8 cellular contexts compared by ENCODE assay signal in genomic region chr7:7761974-7762769, GRCh38.
DNase-seq lines count a peak whose midpoint lies in the region; ATAC-seq and TF ChIP-seq lines count a peak whose summit lies in the region.

No MANE protein-coding gene starts in this region.

- H3K79me2 ChIP-seq in ACC112 (ENCODE audit: control insufficient read depth, insufficient read depth, low read length, unreplicated experiment) = no peaks in the 10 kb centered on the region

- H3K27ac ChIP-seq in ACC112 (ENCODE audit: low read depth, low read length) (peak overlapping the region; percentile 76), skin epidermis (peak overlapping the region in 20 of 21 experiments; percentile 2 to 84 (median 64))

- DNase-seq in foreskin melanocyte (peak; percentile 84), RPMI8226 (no peak), SHP77 treated with DMSO at 0.1 percent for 48 hours (lab: John Stamatoyannopoulos, UW) (no peak)

- no peaks in the 10 kb centered on the region for H3K27me3 ChIP-seq in ACC112 (ENCODE audit: insufficient read depth, low read length)

- peak overlapping the region; percentile 79 for H3K4me3 ChIP-seq in ACC112 (ENCODE audit: low read depth, low read length)
- H3K4me3 ChIP-seq in WI38 (ENCODE audit: low read depth, low read length) = peak overlapping the region; percentile 57
- peak overlapping the region; percentile 18 to 38 (median 27) for H3K4me3 ChIP-seq in skin epidermis

- no peaks in the 10 kb centered on the region for H3K36me3 ChIP-seq in ACC112 (ENCODE audit: insufficient read depth, low read length)

- no peak for TF ChIP-seq CTCF in WI38 (IDR thresholded peaks at IDR 0.05; ENCODE audit: low read depth, low read length)

- peak; percentile 39 for ATAC-seq in GM18508 (IDR thresholded peaks at IDR 0.05; ENCODE audit: insufficient read depth, unreplicated experiment)
- ATAC-seq in HG03097 (IDR thresholded peaks at IDR 0.05; ENCODE audit: low FRiP score, unreplicated experiment) = peak; percentile 54

- peaks cover 23% of the 10 kb centered on the region for H3K4me1 ChIP-seq in ACC112 (ENCODE audit: control insufficient read depth, insufficient read depth, low read length, unreplicated experiment)

- H2AFZ ChIP-seq in ACC112 (ENCODE audit: low read length, unreplicated experiment) = peak overlapping the region; percentile 82

Comparison
In these comparisons a context has a peak if more than half of its experiments do, and no peak if none do; other contexts are left out.
1. H3K4me3 ChIP-seq: peak in every context shown above with its lines; median percentile 79 in ACC112; 57 in WI38; 27 in skin epidermis.